Comparison of ENCODE assay signal across 10 cellular contexts in genomic region chr2:222753251-222753824, GRCh38.
DNase-seq lines count a peak whose midpoint lies in the region; ATAC-seq and TF ChIP-seq lines count a peak whose summit lies in the region.
"Had no signal": no experiment of that assay in that cellular context is flagged by ENCODE, and none has a peak within 500 bp of the region (broad histone marks: within the 10 kb centered on the region; RNA-seq: fewer than 3 reads in every experiment).

No MANE protein-coding gene starts in this region.

- intact Hi-C loops in left lung (cut with DNase I): no loop called here

- H3K9me3 ChIP-seq in left lung: no peaks in the 10 kb centered on the region

- no peak overlapping the region for H3K4me3 Mint-ChIP-seq in T-helper 2 cell treated with Interferon-gamma antibody and Interleukin-4, amounts not matched to agents 5 μg/mL and 100 μg/mL, for 36 hours

- H3K36me3 ChIP-seq in left lung: no peaks in the 10 kb centered on the region

- peaks cover 6% of the 10 kb centered on the region for H3K27me3 Mint-ChIP-seq in T-helper 2 cell treated with Interferon-gamma antibody and Interleukin-4, amounts not matched to agents 5 μg/mL and 100 μg/mL, for 36 hours (ENCODE audit: low read depth)

- H3K27me3 ChIP-seq in left lung: no peaks in the 10 kb centered on the region

- DNase-seq in AG09319 (ENCODE audit: extremely low read depth, low read depth) (peak; percentile 56), NCI-H2029 (lab: John Stamatoyannopoulos, UW) (peak; percentile 66), astrocyte of the hippocampus (ENCODE audit: low read depth, low spot score) (peak; percentile 58), left lung (no peak), A172 (ENCODE audit: low spot score) (no peak)
- DNase-seq in effector CD8-positive, alpha-beta T cell (lab: John Stamatoyannopoulos, UW): no peak
- DNase-seq in T-helper 2 cell treated with Interferon-gamma antibody and Interleukin-4, amounts not matched to agents 5 μg/mL and 100 μg/mL, for 36 hours (ENCODE audit: low spot score): no peak
- DNase-seq: activated naive CD4-positive, alpha-beta T cell had no signal

- peaks cover 27% of the 10 kb centered on the region for H3K4me1 Mint-ChIP-seq in T-helper 2 cell treated with Interferon-gamma antibody and Interleukin-4, amounts not matched to agents 5 μg/mL and 100 μg/mL, for 36 hours (ENCODE audit: low read depth)

- TF ChIP-seq CTCF in AG09319 (IDR thresholded peaks at IDR 0.05; ENCODE audit: low read depth, low read length) (no peak), left lung (IDR thresholded peaks at IDR 0.05) (no peak)

- H3K9me3 Mint-ChIP-seq in T-helper 2 cell treated with Interferon-gamma antibody and Interleukin-4, amounts not matched to agents 5 μg/mL and 100 μg/mL, for 36 hours: no peaks in the 10 kb centered on the region

- no peak overlapping the region for H3K4me3 ChIP-seq in left lung

- ATAC-seq in left lung (peak; percentile 45), HG02885 (IDR thresholded peaks at IDR 0.05; ENCODE audit: poor library complexity, unreplicated experiment) (no peak)

- no peak overlapping the region for H3K27ac Mint-ChIP-seq in T-helper 2 cell treated with Interferon-gamma antibody and Interleukin-4, amounts not matched to agents 5 μg/mL and 100 μg/mL, for 36 hours

- no peak overlapping the region for H3K27ac ChIP-seq in left lung
- H3K27ac ChIP-seq: HL-60 had no signal

- no peaks in the 10 kb centered on the region for H3K36me3 Mint-ChIP-seq in T-helper 2 cell treated with Interferon-gamma antibody and Interleukin-4, amounts not matched to agents 5 μg/mL and 100 μg/mL, for 36 hours (ENCODE audit: low read depth)

- H3K4me1 ChIP-seq in left lung: peaks cover 0 to 8% of the 10 kb centered on the region in 2 donors

Comparison
In these comparisons a context has a peak if more than half of its experiments do, and no peak if none do; other contexts are left out.
1. DNase-seq: peak in AG09319 (single experiment), NCI-H2029 (single experiment) and astrocyte of the hippocampus (single experiment); none in left lung (0 of 2), effector CD8-positive, alpha-beta T cell (single experiment), T-helper 2 cell treated with Interferon-gamma antibody and Interleukin-4, amounts not matched to agents 5 μg/mL and 100 μg/mL, for 36 hours (single experiment) and A172 (single experiment).